10 cellular contexts compared by ENCODE assay signal in the genomic region with DNA sequence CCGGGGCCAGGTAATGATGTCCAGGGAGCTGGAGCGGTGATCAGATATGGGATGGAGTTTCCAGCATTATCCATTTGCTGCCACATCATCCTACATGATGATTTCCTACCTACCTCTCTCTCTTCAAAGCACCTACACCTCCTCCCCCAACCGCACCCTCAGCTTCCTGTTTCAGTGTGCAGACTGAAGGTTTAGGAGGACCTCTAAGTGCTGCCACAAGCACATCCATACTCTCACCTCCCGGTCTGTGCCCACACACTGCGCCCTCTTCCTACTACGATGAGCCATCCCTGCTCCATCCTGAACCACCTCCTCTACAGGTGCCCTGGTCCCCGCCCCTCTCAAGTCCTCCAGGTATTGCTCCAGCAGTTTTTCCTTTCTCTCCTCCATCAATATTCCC.
A peak's percentile ranks its signal among the peaks of the same experiment; 100 is the strongest.
DNase-seq lines count a peak whose midpoint lies in the region; ATAC-seq and TF ChIP-seq lines count a peak whose summit lies in the region.
"Had no signal": no experiment of that assay in that cellular context is flagged by ENCODE, and none has a peak within 500 bp of the region (broad histone marks: within the 10 kb centered on the region; RNA-seq: fewer than 3 reads in every experiment).

No MANE protein-coding gene starts in this region.

- H3K4me1 ChIP-seq in colonic mucosa = peaks cover 7% of the 10 kb centered on the region
- no peaks in the 10 kb centered on the region for H3K4me1 ChIP-seq in aorta (ENCODE audit: control insufficient read depth in 1 of 2, insufficient read depth in 2 of 2, low read length in 2 of 2)
- H3K4me1 ChIP-seq in left lung = no peaks in the 10 kb centered on the region

- no peaks in the 10 kb centered on the region for H3K9me3 ChIP-seq in colonic mucosa
- no peaks in the 10 kb centered on the region for H3K9me3 ChIP-seq in aorta (ENCODE audit: control insufficient read depth, low read length)
- H3K9me3 ChIP-seq in left lung = no peaks in the 10 kb centered on the region

- ATAC-seq in HG03432 (IDR thresholded peaks at IDR 0.05; ENCODE audit: unreplicated experiment) = peak; percentile 52
- no peak for ATAC-seq in aorta (ENCODE audit: low FRiP score)
- ATAC-seq in left lung = no peak
- ATAC-seq: right cardiac atrium had no signal

- peak; percentile 8 to 16 for DNase-seq in stimulated activated CD8-positive, alpha-beta memory T cell treated with anti-CD3 and anti-CD28 coated beads, Interleukin-7, amount 100 ng/mL, for 4 hours (ENCODE audit: low read depth in 2 of 2)
- DNase-seq in stimulated activated CD8-positive, alpha-beta memory T cell treated with anti-CD3 and anti-CD28 coated beads, Interleukin-4, amount 100 ng/mL, for 48 hours = no peak
- DNase-seq in activated naive CD4-positive, alpha-beta T cell treated with Interleukin-2 at 50 U/mL for 16 hours = peak; percentile 24
- no peak for DNase-seq in colonic mucosa
- no peak for DNase-seq in aorta
- no peak for DNase-seq in NCI-H2029 treated with DMSO at 0.1 percent for 48 hours (lab: John Stamatoyannopoulos, UW)
- DNase-seq in left lung = no peak
- DNase-seq: right cardiac atrium had no signal

- TF ChIP-seq CTCF in colonic mucosa (IDR thresholded peaks at IDR 0.05) (no peak), left lung (IDR thresholded peaks at IDR 0.05) (no peak)

- H3K27me3 ChIP-seq in colonic mucosa (no peaks in the 10 kb centered on the region), aorta (ENCODE audit: control insufficient read depth in 1 of 2, insufficient read depth in 2 of 2, low read length in 1 of 2) (no peaks in the 10 kb centered on the region), left lung (no peaks in the 10 kb centered on the region)

- H3K36me3 ChIP-seq in colonic mucosa = no peaks in the 10 kb centered on the region
- no peaks in the 10 kb centered on the region for H3K36me3 ChIP-seq in aorta (ENCODE audit: control insufficient read depth in 1 of 2, insufficient read depth in 2 of 2, low read length in 1 of 2)
- H3K36me3 ChIP-seq in left lung = no peaks in the 10 kb centered on the region

- 81 to 82% methylated on average over 7 of the region's 7 CpGs for WGBS in aorta, 2 donors

- H3K4me3 ChIP-seq in colonic mucosa = no peak overlapping the region
- H3K4me3 ChIP-seq in aorta (ENCODE audit: low read length in 2 of 2) = no peak overlapping the region
- H3K4me3 ChIP-seq in left lung = no peak overlapping the region

- intact Hi-C loops in colonic mucosa (cut with DNase I) (no loop called here), aorta (cut with DNase I) (no loop called here), left lung (cut with DNase I) (no loop called here)

- H3K9ac ChIP-seq in colonic mucosa (ENCODE audit: low read depth in 2 of 2, low read length in 2 of 2) = no peak overlapping the region

- H3K27ac ChIP-seq in colonic mucosa (no peak overlapping the region), aorta (ENCODE audit: low read depth in 1 of 2, low read length in 2 of 2) (no peak overlapping the region), left lung (no peak overlapping the region)
- H3K27ac ChIP-seq: epithelial cell of prostate had no signal

Comparison
In these comparisons a context has a peak if more than half of its experiments do, and no peak if none do; other contexts are left out.
1. DNase-seq: peak in stimulated activated CD8-positive, alpha-beta memory T cell treated with anti-CD3 and anti-CD28 coated beads, Interleukin-7, amount 100 ng/mL, for 4 hours (2 of 2) and activated naive CD4-positive, alpha-beta T cell treated with Interleukin-2 at 50 U/mL for 16 hours (single experiment); none in stimulated activated CD8-positive, alpha-beta memory T cell treated with anti-CD3 and anti-CD28 coated beads, Interleukin-4, amount 100 ng/mL, for 48 hours (single experiment), colonic mucosa (single experiment), aorta (0 of 2), NCI-H2029 treated with DMSO at 0.1 percent for 48 hours (single experiment) and left lung (0 of 2).